Comparison of ENCODE assay signal across 8 cellular contexts in genomic region chr5:122101636-122102285, GRCh38. TPM values are rescaled to one million over a fixed set of nuclear protein-coding genes. Genes with fewer than 3 reads are reported as not detected.
DNase-seq lines count a peak whose midpoint lies in the region; ATAC-seq and TF ChIP-seq lines count a peak whose summit lies in the region.

No MANE protein-coding gene starts in this region.

- H3K4me1 Mint-ChIP-seq in HFFc6 (ENCODE audit: low read depth): peaks cover 41% of the 10 kb centered on the region

- H3K36me3 ChIP-seq in mammary epithelial cell (ENCODE audit: insufficient read depth, low read length): no peaks in the 10 kb centered on the region

- BruUV-seq in mammary epithelial cell (replicated peaks; lab: Mats Ljungman, UMichigan): no TSS peak

- in situ Hi-C loops in mammary epithelial cell (cut with MboI; ENCODE audit: low sequenced_read_pairs in 2 of 2): loop anchor here in 1 of 2 donors (10.0 kb wide), 1 partner anchor 53 kb away; no protein-coding TSS in a partner anchor

- TF ChIP-seq CTCF in HFFc6 (IDR thresholded peaks at IDR 0.05): peak; percentile 84
- peak; percentile 61 to 74 for TF ChIP-seq CTCF in mammary epithelial cell (conservative IDR thresholded peaks at IDR 0.05 in 1 of 2, IDR thresholded peaks at IDR 0.05 in 1 of 2; ENCODE audit: extremely low read depth in 1 of 2, insufficient read depth in 1 of 2, low read depth in 1 of 2, low read length in 2 of 2)

- no peak for ATAC-seq in HG02970 (IDR thresholded peaks at IDR 0.05; ENCODE audit: low FRiP score, unreplicated experiment)

- intact Hi-C loops in mammary epithelial cell (cut with micrococcal nuclease): loop anchor here (1.0 to 5.0 kb wide), 4 partner anchors 55 to 469 kb away; no protein-coding TSS in a partner anchor

- no peaks in the 10 kb centered on the region for H3K9me3 ChIP-seq in mammary epithelial cell (replicated peaks; ENCODE audit: insufficient read depth, low read length)

- CTCF ChIA-PET in mammary epithelial cell (lab: Charles Lee; ENCODE audit: low non-redundant PET): interaction anchor here (0.6 to 1.2 kb wide), 5 partner anchors 55 to 1454 kb away, joined by 3 to 9 read pairs (median 5); no protein-coding TSS in a partner anchor

- no peaks in the 10 kb centered on the region for H3K27me3 Mint-ChIP-seq in HFFc6 (ENCODE audit: insufficient read depth)

- H2AFZ ChIP-seq in mammary epithelial cell (ENCODE audit: low read depth, low read length): no peak overlapping the region

- no peaks in the 10 kb centered on the region for H3K36me3 Mint-ChIP-seq in HFFc6 (ENCODE audit: low read depth)

- H3K27me3 ChIP-seq in mammary epithelial cell (ENCODE audit: insufficient read depth, low read length): no peaks in the 10 kb centered on the region

- no peak overlapping the region for H3K4me3 Mint-ChIP-seq in HFFc6

- H4K20me1 ChIP-seq in mammary epithelial cell (ENCODE audit: insufficient read depth, low read length): no peaks in the 10 kb centered on the region

- no peak overlapping the region for H3K4me2 ChIP-seq in mammary epithelial cell (ENCODE audit: insufficient read depth, low read depth, low read length)

- 18% methylated on average over 4 of the region's 4 CpGs for WGBS in mammary epithelial cell (ENCODE audit: low coverage, missing lambda C conversion rate)

- H3K4me3 ChIP-seq in mammary epithelial cell (replicated peaks in 1 of 3; ENCODE audit: insufficient read depth in 1 of 3, low read depth in 2 of 3, low read length in 3 of 3): no peak overlapping the region

- no peak overlapping the region for H3K9ac ChIP-seq in mammary epithelial cell (ENCODE audit: insufficient read depth, low read length)

- H3K27ac Mint-ChIP-seq in HFFc6: peak overlapping the region; percentile 36

- H3K79me2 ChIP-seq in mammary epithelial cell (ENCODE audit: insufficient read depth, low read length): no peaks in the 10 kb centered on the region

- peak; percentile 1 for DNase-seq in NCI-H2171 treated with DMSO at 0.1 percent for 48 hours (lab: John Stamatoyannopoulos, UW)
- no peak for DNase-seq in NCI-H2171 (lab: John Stamatoyannopoulos, UW)
- peak; percentile 57 for DNase-seq in HFFc6
- peak; percentile 4 for DNase-seq in NCI-H345 (lab: John Stamatoyannopoulos, UW)
- DNase-seq in mammary epithelial cell: peak; percentile 35
- peak; percentile 63 for DNase-seq in myocyte (ENCODE audit: low read depth)
- DNase-seq in NCI-H2029 (lab: John Stamatoyannopoulos, UW): no peak

- no peaks in the 10 kb centered on the region for H3K9me3 Mint-ChIP-seq in HFFc6

- no peak overlapping the region for H3K27ac ChIP-seq in mammary epithelial cell (ENCODE audit: insufficient read depth, low read depth, low read length)

- dilution Hi-C loops in mammary epithelial cell (cut with HindIII; ENCODE audit: low sequenced_read_pairs): no loop called here

- H3K4me1 ChIP-seq in mammary epithelial cell (ENCODE audit: insufficient read depth, low read length): peaks cover 22% of the 10 kb centered on the region

RNA-seq across cellular contexts. Expression of gene LOX, which starts 23.7 kb away (rescaled TPM):
- 1,000 to 10,000 TPM in 3 of 6 experiments, 100 to 1,000 TPM in 3; 890 to 1,151 (median 989) TPM for total RNA-seq in HFFc6 (2021; fragmentation: NEBNext Ultra II Directional; extraction: Animal tissue kit (Norgen Biotek cat#: 25700))
- total RNA-seq in mammary epithelial cell (10 to 100 TPM in 1 of 2 donors, 1 to 10 TPM in 1; 5.9 to 28.0 TPM), myocyte (8.1 and 8.2 TPM in 2 replicates)
- 12.9 TPM for polyA plus RNA-seq in mammary epithelial cell
- polyA minus RNA-seq in mammary epithelial cell: 16.2 TPM
- polyA plus RNA-seq in myocyte (2012): 116 TPM

RNA-seq across cellular contexts. Expression of gene ZNF474, which starts 27.6 kb away (rescaled TPM):
- under 1 TPM in 5 of 6 experiments, not detected in 1; 0.10 to 0.28 (median 0.16) TPM for total RNA-seq in HFFc6 (2021; fragmentation: NEBNext Ultra II Directional; extraction: Animal tissue kit (Norgen Biotek cat#: 25700))
- under 1 TPM; 0.19 to 0.33 TPM for total RNA-seq in mammary epithelial cell
- 0.10 TPM for polyA plus RNA-seq in mammary epithelial cell
- polyA minus RNA-seq in mammary epithelial cell: not detected
- 5.9 and 8.3 TPM in 2 replicates for total RNA-seq in myocyte
- 3.6 TPM for polyA plus RNA-seq in myocyte (2012)

Comparison
In these comparisons a context has a peak if more than half of its experiments do, and no peak if none do; other contexts are left out.
1. DNase-seq: peak in NCI-H2171 treated with DMSO at 0.1 percent for 48 hours (single experiment), HFFc6 (single experiment), NCI-H345 (single experiment), mammary epithelial cell (single experiment) and myocyte (single experiment); none in NCI-H2171 (single experiment) and NCI-H2029 (single experiment).
2. RNA of gene LOX, which starts 23.7 kb away (total RNA-seq): 890 to 1,151 TPM in HFFc6; 5.9 to 28.0 TPM in mammary epithelial cell and 8.1 to 8.2 TPM in myocyte; every median in the first group is over 10 times any median in the second.